13 cellular contexts compared by ENCODE assay signal in the genomic region with DNA sequence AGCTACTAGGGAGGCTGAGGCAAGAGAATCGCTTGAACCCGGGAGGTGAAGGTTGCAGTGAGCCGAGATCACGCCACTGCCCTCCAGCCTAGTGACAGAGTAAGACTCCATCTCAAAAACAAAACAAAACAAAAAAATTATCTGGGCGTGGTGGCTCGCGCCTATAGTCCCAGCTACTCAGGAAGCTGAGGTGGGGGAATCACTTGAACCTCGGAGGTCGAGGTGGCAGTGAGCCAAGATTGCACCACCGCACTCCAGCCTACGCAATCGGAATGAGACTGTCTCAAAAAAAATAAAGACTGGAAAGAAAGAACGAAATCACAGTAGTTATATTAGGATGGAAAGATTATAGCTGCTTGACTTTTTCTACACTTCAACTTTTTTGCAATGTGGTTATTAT. TPM values are rescaled to one million over a fixed set of nuclear protein-coding genes. Genes with fewer than 3 reads are reported as not detected.
A peak's percentile ranks its signal among the peaks of the same experiment; 100 is the strongest.
DNase-seq lines count a peak whose midpoint lies in the region; ATAC-seq and TF ChIP-seq lines count a peak whose summit lies in the region.
"Had no signal": no experiment of that assay in that cellular context is flagged by ENCODE, and none has a peak within 500 bp of the region (broad histone marks: within the 10 kb centered on the region; RNA-seq: fewer than 3 reads in every experiment).

No MANE protein-coding gene starts in this region.

- H3K36me3 ChIP-seq in OCI-LY7 (ENCODE audit: insufficient read depth, low read length): peaks cover 82% of the 10 kb centered on the region
- H3K36me3 ChIP-seq: neural progenitor cell had no signal

- H3K4me2 ChIP-seq in OCI-LY7 (ENCODE audit: low read length): no peak overlapping the region
- H3K4me2 ChIP-seq: neural progenitor cell had no signal

- peaks cover 5% of the 10 kb centered on the region; the same call in 1 of the 2 replicates for H3K79me2 ChIP-seq in OCI-LY7 (ENCODE audit: insufficient read depth, low read depth, low read length)

- H3K27ac Mint-ChIP-seq in activated CD4-positive, alpha-beta memory T cell treated with anti-CD3 and anti-CD28 coated beads for 36 hours: no peak overlapping the region
- H3K27ac Mint-ChIP-seq in activated naive CD8-positive, alpha-beta T cell: peak overlapping the region; percentile 80
- H3K27ac Mint-ChIP-seq: endodermal cell, neural progenitor cell had no signal

- H3K4me3 Mint-ChIP-seq in activated CD4-positive, alpha-beta memory T cell treated with anti-CD3 and anti-CD28 coated beads for 36 hours: peak overlapping the region; percentile 36
- H3K4me3 Mint-ChIP-seq in activated naive CD8-positive, alpha-beta T cell: peak overlapping the region; percentile 72
- H3K4me3 Mint-ChIP-seq: endodermal cell, neural progenitor cell had no signal

- DNase-seq in NCI-H2227 (lab: John Stamatoyannopoulos, UW; ENCODE audit: unreplicated experiment): peak; percentile 82
- DNase-seq in activated CD4-positive, alpha-beta memory T cell treated with anti-CD3 and anti-CD28 coated beads for 36 hours: peak; percentile 71
- peak in 2 of 3 experiments; percentile 15 to 46 for DNase-seq in stimulated activated CD4-positive, alpha-beta T cell treated with anti-CD3 and anti-CD28 coated beads, TNF-alpha, amount 100 ng/mL, for 4 hours (ENCODE audit: low read depth in 3 of 3)
- no peak for DNase-seq in OCI-LY7 (ENCODE audit: low spot score)
- DNase-seq in NCI-H1105 (lab: John Stamatoyannopoulos, UW): no peak
- no peak for DNase-seq in NCI-H146 (lab: John Stamatoyannopoulos, UW)
- DNase-seq: anterior cingulate cortex, endodermal cell, NCI-H226, Peyer's patch had no signal

- H3K27ac ChIP-seq in OCI-LY7 (ENCODE audit: low read depth, low read length, poor library complexity, severe bottlenecking): no peak overlapping the region
- H3K27ac ChIP-seq: neural progenitor cell, Peyer's patch had no signal

- no peaks in the 10 kb centered on the region for H3K9me2 ChIP-seq in OCI-LY7 (ENCODE audit: insufficient read depth, low read length)

- no peak for ATAC-seq in GM19397 (IDR thresholded peaks at IDR 0.05; ENCODE audit: unreplicated experiment)

- H3K4me1 ChIP-seq in OCI-LY7 (ENCODE audit: insufficient read depth, low read length, poor library complexity, severe bottlenecking): no peaks in the 10 kb centered on the region
- H3K4me1 ChIP-seq: neural progenitor cell, Peyer's patch had no signal

- H3K9me3 ChIP-seq in OCI-LY7 (ENCODE audit: low read length): no peaks in the 10 kb centered on the region
- H3K9me3 ChIP-seq: Peyer's patch had no signal

- peaks cover 42% of the 10 kb centered on the region for H3K4me1 Mint-ChIP-seq in activated CD4-positive, alpha-beta memory T cell treated with anti-CD3 and anti-CD28 coated beads for 36 hours (ENCODE audit: low read depth)
- peaks cover 40% of the 10 kb centered on the region for H3K4me1 Mint-ChIP-seq in activated naive CD8-positive, alpha-beta T cell (ENCODE audit: low read depth)
- H3K4me1 Mint-ChIP-seq: neural progenitor cell had no signal

- no TSS peak for BruUV-seq in OCI-LY7 (replicated peaks; lab: Mats Ljungman, UMichigan)

- peaks cover 36% of the 10 kb centered on the region for H3K36me3 Mint-ChIP-seq in activated CD4-positive, alpha-beta memory T cell treated with anti-CD3 and anti-CD28 coated beads for 36 hours
- peaks cover 11% of the 10 kb centered on the region for H3K36me3 Mint-ChIP-seq in activated naive CD8-positive, alpha-beta T cell

- no peak overlapping the region for H2AFZ ChIP-seq in OCI-LY7 (ENCODE audit: low read length)
- H2AFZ ChIP-seq: neural progenitor cell had no signal

- POLR2A ChIA-PET in activated CD4-positive, alpha-beta memory T cell treated with anti-CD3 and anti-CD28 coated beads for 36 hours (lab: Charles Lee): interaction anchor here (1.2 to 1.4 kb wide), 2 partner anchors 20 to 21 kb away, joined by 3 to 4 read pairs; a partner anchor contains a TSS
- POLR2A ChIA-PET in OCI-LY7 (lab: Charles Lee): interaction anchor here (0.8 kb wide), 1 partner anchor 80 kb away, joined by 3 read pairs; no protein-coding TSS in a partner anchor

- H3K9me3 Mint-ChIP-seq in activated CD4-positive, alpha-beta memory T cell treated with anti-CD3 and anti-CD28 coated beads for 36 hours: no peaks in the 10 kb centered on the region
- no peaks in the 10 kb centered on the region for H3K9me3 Mint-ChIP-seq in activated naive CD8-positive, alpha-beta T cell (ENCODE audit: low read depth)
- H3K9me3 Mint-ChIP-seq: endodermal cell, neural progenitor cell had no signal

- CTCF ChIA-PET in activated CD4-positive, alpha-beta memory T cell treated with anti-CD3 and anti-CD28 coated beads for 36 hours (lab: Charles Lee): interaction anchor here (0.7 to 1.8 kb wide), 4 partner anchors 9 to 158 kb away, joined by 3 to 6 read pairs (median 4); no protein-coding TSS in a partner anchor
- CTCF ChIA-PET in OCI-LY7 (lab: Charles Lee; ENCODE audit: unreplicated experiment): no interaction called here

- intact Hi-C loops in activated CD4-positive, alpha-beta memory T cell treated with anti-CD3 and anti-CD28 coated beads for 36 hours (cut with micrococcal nuclease): loop anchor here (2.0 kb wide), 1 partner anchor 15 kb away; no protein-coding TSS in a partner anchor
- intact Hi-C loops in OCI-LY7 (cut with micrococcal nuclease; ENCODE audit: unreplicated experiment): no loop called here

- no peaks in the 10 kb centered on the region for H3K27me3 Mint-ChIP-seq in activated CD4-positive, alpha-beta memory T cell treated with anti-CD3 and anti-CD28 coated beads for 36 hours
- no peaks in the 10 kb centered on the region for H3K27me3 Mint-ChIP-seq in activated naive CD8-positive, alpha-beta T cell

- no peak for TF ChIP-seq CTCF in OCI-LY7 (conservative IDR thresholded peaks at IDR 0.05; ENCODE audit: low read length)

- H3K4me3 ChIP-seq in OCI-LY7 (ENCODE audit: low read depth, low read length, poor library complexity, severe bottlenecking): no peak overlapping the region
- H3K4me3 ChIP-seq: neural progenitor cell, Peyer's patch had no signal

- peaks cover 7% of the 10 kb centered on the region for H4K20me1 ChIP-seq in OCI-LY7 (ENCODE audit: insufficient read depth, low read length)

RNA-seq across cellular contexts. Expression of a gene that starts 18.9 kb away (rescaled TPM):
- 10 to 100 TPM; 29.8 to 30.6 TPM for total RNA-seq in activated CD4-positive, alpha-beta memory T cell treated with anti-CD3 and anti-CD28 coated beads for 36 hours
- total RNA-seq in OCI-LY7 (2014; rRNA removed; shearing (Covaris generic)): 19.8 and 38.3 TPM in 2 replicates
- total RNA-seq in OCI-LY7 (2022): 44.1 and 47.5 TPM in 2 replicates

RNA-seq across cellular contexts. Expression of a gene that starts 46.9 kb away (rescaled TPM):
- under 1 TPM; 0.05 to 0.24 TPM for total RNA-seq in activated CD4-positive, alpha-beta memory T cell treated with anti-CD3 and anti-CD28 coated beads for 36 hours
- not detected in 2 replicates for total RNA-seq in OCI-LY7 (2014; rRNA removed; shearing (Covaris generic))
- not detected in 2 replicates for total RNA-seq in OCI-LY7 (2022)

RNA-seq across cellular contexts. Expression of a gene that starts 49.9 kb away (rescaled TPM):
- not detected for total RNA-seq in activated CD4-positive, alpha-beta memory T cell treated with anti-CD3 and anti-CD28 coated beads for 36 hours
- total RNA-seq in OCI-LY7 (2014; rRNA removed; shearing (Covaris generic)): not detected in 2 replicates
- not detected in 2 replicates for total RNA-seq in OCI-LY7 (2022)
- total RNA-seq: Peyer's patch had no signal

Comparison
In these comparisons a context has a peak if more than half of its experiments do, and no peak if none do; other contexts are left out.
1. DNase-seq: peak in NCI-H2227 (single experiment), activated CD4-positive, alpha-beta memory T cell treated with anti-CD3 and anti-CD28 coated beads for 36 hours (single experiment) and stimulated activated CD4-positive, alpha-beta T cell treated with anti-CD3 and anti-CD28 coated beads, TNF-alpha, amount 100 ng/mL, for 4 hours (2 of 3); none in OCI-LY7 (single experiment), NCI-H1105 (single experiment) and NCI-H146 (single experiment).